Comparison of ENCODE assay signal across 1 cellular context in genomic region chr16:29790183-29790948, GRCh38.
TF ChIP-seq lines count a peak whose summit lies in the region.

KIF22 (plus strand) TSS chr16:29790751; CDS start chr16:29790760, 9 bp downstream.

TF ChIP-seq in K562, 482 proteins besides CTCF, POLR2A, EP300 and RAD21 (continued from another document and continues in another):
- TF ChIP-seq MITF (IDR thresholded peaks at IDR 0.05) (peak; percentile 40; the same call in 1 of the 2 replicates), ZNF165 (CRISPR knock-in tag; IDR thresholded peaks at IDR 0.05; ENCODE audit: borderline replicate concordance) (peak; percentile 81), MBD1 (CRISPR knock-in tag; IDR thresholded peaks at IDR 0.05) (no peak), FOXJ2 (tag; IDR thresholded peaks at IDR 0.05) (no peak), FUS (optimal IDR thresholded peaks at IDR 0.05; ENCODE audit: low read depth, low read length) (no peak), HSF4 (CRISPR knock-in tag; IDR thresholded peaks at IDR 0.05; ENCODE audit: borderline replicate concordance) (no peak), FOXM1 (IDR thresholded peaks at IDR 0.05; ENCODE audit: low read depth) (peak; percentile 87), FOXM1 (CRISPR knock-in tag; IDR thresholded peaks at IDR 0.05; ENCODE audit: low read depth) (peak; percentile 67; the same call in 1 of the 2 replicates), DDX20 (tag; IDR thresholded peaks at IDR 0.05; ENCODE audit: low read depth) (no peak), ZNF507 (tag; conservative IDR thresholded peaks at IDR 0.05) (no peak), ZNF785 (CRISPR knock-in tag; IDR thresholded peaks at IDR 0.05) (no peak), GATA2 (CRISPR knock-in tag; IDR thresholded peaks at IDR 0.05) (no peak), PCBP2 (IDR thresholded peaks at IDR 0.05; ENCODE audit: low read depth, low read length, poor library complexity, severe bottlenecking) (no peak), XRCC3 (IDR thresholded peaks at IDR 0.05) (no peak), THRAP3 (IDR thresholded peaks at IDR 0.05; ENCODE audit: borderline replicate concordance) (no peak), ZBTB26 (CRISPR knock-in tag; IDR thresholded peaks at IDR 0.05) (no peak), ARHGAP35 (IDR thresholded peaks at IDR 0.05; ENCODE audit: partially characterized antibody) (no peak), ZNF512 (tag; IDR thresholded peaks at IDR 0.05) (no peak), E2F5 (CRISPR knock-in tag; IDR thresholded peaks at IDR 0.05) (no peak; the same call in 1 of the 2 replicates), TCFL5 (CRISPR knock-in tag; conservative IDR thresholded peaks at IDR 0.05) (no peak), MEF2D (tag; conservative IDR thresholded peaks at IDR 0.05; ENCODE audit: low read depth) (no peak), E2F3 (CRISPR knock-in tag; IDR thresholded peaks at IDR 0.05) (0 out of 2 replicates have a peak, but pooled peaks have one; percentile 58), NFIX (CRISPR knock-in tag; IDR thresholded peaks at IDR 0.05; ENCODE audit: low read depth) (no peak), KAT2B (IDR thresholded peaks at IDR 0.05; ENCODE audit: low read depth, low read length) (no peak), CCAR2 (IDR thresholded peaks at IDR 0.05; ENCODE audit: low read depth, low read length) (no peak), ZNF586 (CRISPR knock-in tag; conservative IDR thresholded peaks at IDR 0.05) (no peak), THRB (CRISPR knock-in tag; conservative IDR thresholded peaks at IDR 0.05) (no peak), SMARCA4 (IDR thresholded peaks at IDR 0.05) (peak; percentile 59; the same call in 1 of the 2 replicates), SP2 (IDR thresholded peaks at IDR 0.05; ENCODE audit: extremely low read depth, low read depth, low read length, poor library complexity, severe bottlenecking) (peak; percentile 53), U2AF1 (optimal IDR thresholded peaks at IDR 0.05; ENCODE audit: low read depth, low read length) (no peak), CC2D1A (IDR thresholded peaks at IDR 0.05) (peak; percentile 68), ZBTB17 (CRISPR knock-in tag; IDR thresholded peaks at IDR 0.05) (peak; percentile 46; the same call in 1 of the 2 replicates), CREB5 (CRISPR knock-in tag; IDR thresholded peaks at IDR 0.05) (no peak), RREB1 (CRISPR knock-in tag; IDR thresholded peaks at IDR 0.05) (peak; percentile 84; the same call in 1 of the 2 replicates), MCM5 (IDR thresholded peaks at IDR 0.05; ENCODE audit: low read depth) (no peak), MYC (IDR thresholded peaks at IDR 0.05; ENCODE audit: low read depth, low read length) (peak; percentile 62), MYC (CRISPR knock-in tag; IDR thresholded peaks at IDR 0.05; ENCODE audit: borderline replicate concordance, low read depth) (peak; percentile 26; the same call in 1 of the 2 replicates), TCF7 (IDR thresholded peaks at IDR 0.05; ENCODE audit: borderline replicate concordance) (no peak), RNF2 (IDR thresholded peaks at IDR 0.05) (peak; percentile 80), ZNF445 (CRISPR knock-in tag; IDR thresholded peaks at IDR 0.05; ENCODE audit: low read depth) (0 out of 2 replicates have a peak, but pooled peaks have one; percentile 44), NR2F6 (CRISPR knock-in tag; IDR thresholded peaks at IDR 0.05) (0 out of 2 replicates have a peak, but pooled peaks have one; percentile 31), SRF (CRISPR knock-in tag; IDR thresholded peaks at IDR 0.05) (no peak), STAT5B (CRISPR knock-in tag; IDR thresholded peaks at IDR 0.05) (no peak), CREB3 (tag; conservative IDR thresholded peaks at IDR 0.05; ENCODE audit: low read depth) (no peak), LEF1 (IDR thresholded peaks at IDR 0.05) (no peak), EP400 (IDR thresholded peaks at IDR 0.05) (peak; percentile 97), FOXP4 (CRISPR knock-in tag; IDR thresholded peaks at IDR 0.05; ENCODE audit: borderline replicate concordance) (0 out of 2 replicates have a peak, but pooled peaks have one; percentile 76), POLR3G (IDR thresholded peaks at IDR 0.05; ENCODE audit: extremely low read depth, insufficient read length, insufficient replicate concordance) (no peak)
